ENCODE assay signal across 32 cellular contexts in the genomic region with DNA sequence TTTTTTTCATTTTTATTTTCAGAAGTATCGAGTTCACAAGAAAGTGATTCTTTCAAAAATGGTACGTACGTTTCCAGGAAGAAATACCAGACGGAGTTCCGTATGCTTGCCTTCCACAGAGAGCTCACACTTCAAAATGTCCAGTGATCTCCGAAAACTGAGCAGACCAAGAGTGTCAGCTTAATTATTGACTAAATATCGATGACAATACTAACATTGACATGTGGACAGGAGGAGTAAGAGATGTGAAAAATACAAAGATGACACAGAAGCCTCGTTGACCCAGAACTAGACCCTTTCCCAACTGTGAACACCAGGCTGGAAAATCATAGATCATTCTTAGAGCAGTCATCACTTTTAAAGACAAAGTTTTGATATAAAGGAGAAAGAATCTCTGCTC.
"Had no signal": no experiment of that assay in that cellular context is flagged by ENCODE, and none has a peak within 500 bp of the region (broad histone marks: within the 10 kb centered on the region; RNA-seq: fewer than 3 reads in every experiment).

No MANE protein-coding gene starts in this region.

- DNase-seq: activated B cell treated with CpG ODN at 0.5 μM for 24 hours; activated CD4-positive, alpha-beta T cell treated with anti-CD3 and anti-CD28 coated beads for 48 hours; activated CD4-positive, alpha-beta T cell treated with anti-CD3 and anti-CD28 coated beads, Interleukin-2, amount 50 U/mL, for 1 hour; activated CD4-positive, alpha-beta T cell treated with anti-CD3 and anti-CD28 coated beads, Interleukin-2, amount 50 U/mL, for 48 hours; activated CD8-positive, alpha-beta memory T cell treated with anti-CD3 and anti-CD28 coated beads, Interleukin-2, amount 10 ng/mL, durations not matched to agents 7 days and 5 days; activated CD8-positive, alpha-beta memory T cell treated with anti-CD3 and anti-CD28 coated beads, Interleukin-2, amount 50 U/mL, for 4 hours; activated CD8-positive, alpha-beta T cell treated with anti-CD3 and anti-CD28 coated beads, Interleukin-2, amount 10 ng/mL, durations not matched to agents 7 days and 5 days; activated gamma-delta T cell; activated naive CD4-positive, alpha-beta T cell; activated naive CD4-positive, alpha-beta T cell treated with anti-CD3 and anti-CD28 coated beads, Interleukin-2, amount 10 ng/mL, durations not matched to agents 7 days and 5 days; activated naive CD8-positive, alpha-beta T cell treated with anti-CD3 and anti-CD28 coated beads, Interleukin-2, amount 10 ng/mL, durations not matched to agents 7 days and 5 days; activated T-cell treated with anti-CD3 and anti-CD28 coated beads, Interleukin-2, amount 50 U/mL, for 1 hour; activated T-cell treated with anti-CD3 and anti-CD28 coated beads, Interleukin-2, amount 50 U/mL, for 72 hours; central memory CD4-positive, alpha-beta T cell; dorsolateral prefrontal cortex; effector memory CD4-positive, alpha-beta T cell; endodermal cell; foreskin keratinocyte; gastrocnemius medialis; glutamatergic neuron; heart left ventricle; T-helper 1 cell; T-helper 17 cell; T1000; WERI-Rb-1 had no signal

- H3K4me3 ChIP-seq: ascending aorta, breast epithelium, cardiac muscle cell, coronary artery, dorsolateral prefrontal cortex, esophagus muscularis mucosa, gastrocnemius medialis, heart left ventricle had no signal

- H3K27ac ChIP-seq: ascending aorta, breast epithelium, cardiac muscle cell, coronary artery, dorsolateral prefrontal cortex, esophagus muscularis mucosa, foreskin keratinocyte, gastrocnemius medialis, heart left ventricle, WERI-Rb-1 had no signal

- H3K9me3 ChIP-seq: ascending aorta, breast epithelium, esophagus muscularis mucosa, gastrocnemius medialis, heart left ventricle had no signal

- ATAC-seq: activated CD4-positive, CD25-positive, alpha-beta regulatory T cell treated with anti-CD3 and anti-CD28 coated beads, Interleukin-2, amount 50 U/mL, for 24 hours; activated CD8-positive, alpha-beta memory T cell treated with anti-CD3 and anti-CD28 coated beads, Interleukin-2, amount 10 ng/mL, durations not matched to agents 7 days and 5 days; activated CD8-positive, alpha-beta T cell treated with anti-CD3 and anti-CD28 coated beads, Interleukin-2, amount 10 ng/mL, durations not matched to agents 7 days and 5 days; activated naive CD4-positive, alpha-beta T cell treated with anti-CD3 and anti-CD28 coated beads, Interleukin-2, amount 50 U/mL, for 72 hours; activated T-cell treated with anti-CD3 and anti-CD28 coated beads, Interleukin-2, amount 50 U/mL, for 72 hours; foreskin keratinocyte; gastrocnemius medialis; heart left ventricle; T-helper 17 cell had no signal

- H3K4me1 ChIP-seq: ascending aorta, breast epithelium, esophagus muscularis mucosa, foreskin keratinocyte, gastrocnemius medialis, heart left ventricle had no signal

- H3K27me3 ChIP-seq: ascending aorta, breast epithelium, dorsolateral prefrontal cortex, foreskin keratinocyte had no signal

- H3K36me3 ChIP-seq: ascending aorta, breast epithelium, cardiac muscle cell, esophagus muscularis mucosa, gastrocnemius medialis, heart left ventricle, WERI-Rb-1 had no signal
